8 cellular contexts compared by ENCODE assay signal in the genomic region with DNA sequence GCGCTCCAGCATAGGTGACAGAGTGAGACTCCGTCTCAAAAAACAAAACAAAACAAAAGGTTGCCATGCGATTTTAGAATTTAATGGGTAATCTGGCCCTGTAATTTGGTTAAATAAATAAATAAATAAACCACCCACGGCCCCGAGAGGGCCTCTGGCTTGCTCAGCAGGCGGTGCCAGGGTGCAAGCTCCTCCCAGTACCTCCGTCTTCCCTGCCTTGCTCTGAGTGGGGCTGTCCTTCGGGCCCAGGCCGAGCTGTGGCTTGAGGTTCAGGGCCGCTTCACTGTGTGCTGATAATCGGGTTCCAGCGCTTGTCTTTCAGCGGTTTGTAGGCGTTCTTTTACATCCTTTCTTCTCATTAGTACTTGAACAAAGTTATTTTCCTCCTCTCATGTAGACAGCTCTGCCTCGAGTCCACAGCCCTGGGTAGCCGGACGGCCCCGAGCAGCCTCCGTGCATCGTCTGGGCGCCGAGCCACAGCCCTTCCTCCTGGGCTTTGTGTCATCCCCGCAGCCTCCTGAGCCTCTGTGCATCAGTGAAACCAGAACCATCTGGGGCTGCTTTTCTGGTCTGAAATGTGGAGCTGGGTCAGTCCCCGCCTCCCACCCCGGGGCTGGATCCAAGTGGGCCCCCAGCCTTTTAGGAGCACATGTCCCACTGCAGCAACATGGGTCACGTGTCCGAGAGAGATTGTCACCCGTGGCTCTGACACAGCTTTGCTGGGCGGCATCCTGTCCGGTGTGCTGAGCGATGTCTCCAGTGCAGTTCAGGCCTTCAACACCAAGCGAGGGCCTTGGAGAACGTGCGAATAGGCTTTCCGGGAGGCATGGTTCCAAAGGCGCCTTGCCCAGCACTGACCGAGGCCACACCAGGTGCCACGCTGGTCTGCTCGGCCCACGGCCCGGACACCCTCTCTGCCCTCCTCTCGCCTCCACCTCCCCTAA.
DNase-seq lines count a peak whose midpoint lies in the region; ATAC-seq and TF ChIP-seq lines count a peak whose summit lies in the region.

No MANE protein-coding gene starts in this region.

- peaks cover 12% of the 10 kb centered on the region for H3K36me3 ChIP-seq in suprapubic skin
- H3K36me3 ChIP-seq in OCI-LY7 (ENCODE audit: insufficient read depth, low read length): peaks cover 23% of the 10 kb centered on the region

- H3K27ac Mint-ChIP-seq in activated naive CD8-positive, alpha-beta T cell treated with anti-CD3 and anti-CD28 coated beads, Interleukin-2, amount 10 ng/mL, durations not matched to agents 7 days and 5 days: peak overlapping the region; percentile 86
- H3K27ac Mint-ChIP-seq in immature natural killer cell: peak overlapping the region; percentile 17 to 95 (median 80)

- no TSS peak for BruUV-seq in OCI-LY7 (replicated peaks; lab: Mats Ljungman, UMichigan)

- POLR2A ChIA-PET in activated naive CD8-positive, alpha-beta T cell treated with anti-CD3 and anti-CD28 coated beads, Interleukin-2, amount 10 ng/mL, durations not matched to agents 7 days and 5 days (lab: Charles Lee): interaction anchor here (0.9 to 3.2 kb wide), 7 partner anchors 14 to 55 kb away, joined by 3 to 31 read pairs (median 16); no protein-coding TSS in a partner anchor
- POLR2A ChIA-PET in OCI-LY7 (lab: Charles Lee): no interaction called here

- H3K4me2 ChIP-seq in OCI-LY7 (ENCODE audit: low read length): no peak overlapping the region

- H4K20me1 ChIP-seq in OCI-LY7 (ENCODE audit: insufficient read depth, low read length): no peaks in the 10 kb centered on the region

- H3K4me1 ChIP-seq in suprapubic skin (peaks cover 20% of the 10 kb centered on the region), OCI-LY7 (ENCODE audit: insufficient read depth, low read length, poor library complexity, severe bottlenecking) (peaks cover 17% of the 10 kb centered on the region)

- CTCF ChIA-PET in OCI-LY7 (lab: Charles Lee; ENCODE audit: unreplicated experiment): interaction anchor here (0.5 to 0.7 kb wide), 2 partner anchors 62 to 81 kb away, joined by 3 read pairs; no protein-coding TSS in a partner anchor

- H3K9me3 Mint-ChIP-seq in activated naive CD8-positive, alpha-beta T cell treated with anti-CD3 and anti-CD28 coated beads, Interleukin-2, amount 10 ng/mL, durations not matched to agents 7 days and 5 days: no peaks in the 10 kb centered on the region
- H3K9me3 Mint-ChIP-seq in immature natural killer cell: no peaks in the 10 kb centered on the region

- H3K27ac ChIP-seq in suprapubic skin (peak overlapping the region; percentile 82), OCI-LY7 (ENCODE audit: low read depth, low read length, poor library complexity, severe bottlenecking) (no peak overlapping the region)

- no peaks in the 10 kb centered on the region for H3K79me2 ChIP-seq in OCI-LY7 (ENCODE audit: insufficient read depth, low read depth, low read length)

- no peak for ATAC-seq in activated naive CD8-positive, alpha-beta T cell treated with anti-CD3 and anti-CD28 coated beads, Interleukin-2, amount 10 ng/mL, durations not matched to agents 7 days and 5 days (ENCODE audit: low read depth)
- ATAC-seq in HG03571 (IDR thresholded peaks at IDR 0.05; ENCODE audit: unreplicated experiment): no peak

- TF ChIP-seq POLR2A in suprapubic skin (IDR thresholded peaks at IDR 0.05): no peak

- intact Hi-C loops in OCI-LY7 (cut with micrococcal nuclease; ENCODE audit: unreplicated experiment): no loop called here

- no peaks in the 10 kb centered on the region for H3K27me3 ChIP-seq in suprapubic skin

- no peak overlapping the region for H2AFZ ChIP-seq in OCI-LY7 (ENCODE audit: low read length)

- H3K27me3 Mint-ChIP-seq in activated naive CD8-positive, alpha-beta T cell treated with anti-CD3 and anti-CD28 coated beads, Interleukin-2, amount 10 ng/mL, durations not matched to agents 7 days and 5 days: no peaks in the 10 kb centered on the region
- H3K27me3 Mint-ChIP-seq in immature natural killer cell (ENCODE audit: low read depth in 3 of 3): peaks cover 0 to 3% (median 2%) of the 10 kb centered on the region in 3 donors

- TF ChIP-seq CTCF in suprapubic skin (IDR thresholded peaks at IDR 0.05): no peak
- no peak for TF ChIP-seq CTCF in OCI-LY7 (conservative IDR thresholded peaks at IDR 0.05; ENCODE audit: low read length)

- no peak for TF ChIP-seq EP300 in suprapubic skin (IDR thresholded peaks at IDR 0.05)

- DNase-seq in NCI-H82 (lab: John Stamatoyannopoulos, UW): peak; percentile 33
- no peak for DNase-seq in NCI-H82 treated with DMSO at 0.1 percent for 48 hours (lab: John Stamatoyannopoulos, UW; ENCODE audit: unreplicated experiment)
- peak; percentile 24 for DNase-seq in activated naive CD8-positive, alpha-beta T cell treated with anti-CD3 and anti-CD28 coated beads, Interleukin-2, amount 10 ng/mL, durations not matched to agents 7 days and 5 days
- DNase-seq in immature natural killer cell: no peak
- DNase-seq in suprapubic skin (ENCODE audit: low spot score in 2 of 2): peak; percentile 88
- no peak for DNase-seq in NK-92 treated with Interleukin-12 subunit alpha and Interleukin-12 subunit beta, amount 100 ng/mL, for 24 hours (lab: John Stamatoyannopoulos, UW)
- DNase-seq in OCI-LY7 (ENCODE audit: low spot score): no peak

- H3K9me3 ChIP-seq in suprapubic skin (no peaks in the 10 kb centered on the region), OCI-LY7 (ENCODE audit: low read length) (no peaks in the 10 kb centered on the region)

- 71% methylated on average over 42 of the region's 42 CpGs for WGBS in suprapubic skin

- H3K4me3 ChIP-seq in suprapubic skin: peak overlapping the region; percentile 52
- no peak overlapping the region for H3K4me3 ChIP-seq in OCI-LY7 (ENCODE audit: low read depth, low read length, poor library complexity, severe bottlenecking)

- peak overlapping the region; percentile 47 for H3K4me3 Mint-ChIP-seq in activated naive CD8-positive, alpha-beta T cell treated with anti-CD3 and anti-CD28 coated beads, Interleukin-2, amount 10 ng/mL, durations not matched to agents 7 days and 5 days
- H3K4me3 Mint-ChIP-seq in immature natural killer cell: peak overlapping the region; percentile 54 to 91 (median 76)

- H3K36me3 Mint-ChIP-seq in activated naive CD8-positive, alpha-beta T cell treated with anti-CD3 and anti-CD28 coated beads, Interleukin-2, amount 10 ng/mL, durations not matched to agents 7 days and 5 days: peaks cover 15% of the 10 kb centered on the region
- H3K36me3 Mint-ChIP-seq in immature natural killer cell: no peaks in the 10 kb centered on the region

- no peaks in the 10 kb centered on the region for H3K9me2 ChIP-seq in OCI-LY7 (ENCODE audit: insufficient read depth, low read length)

- H3K4me1 Mint-ChIP-seq in activated naive CD8-positive, alpha-beta T cell treated with anti-CD3 and anti-CD28 coated beads, Interleukin-2, amount 10 ng/mL, durations not matched to agents 7 days and 5 days: peaks cover 31% of the 10 kb centered on the region
- H3K4me1 Mint-ChIP-seq in immature natural killer cell: peaks cover 21 to 30% of the 10 kb centered on the region in 2 donors

Comparison
In these comparisons a context has a peak if more than half of its experiments do, and no peak if none do; other contexts are left out.
1. DNase-seq: peak in NCI-H82 (single experiment), activated naive CD8-positive, alpha-beta T cell treated with anti-CD3 and anti-CD28 coated beads, Interleukin-2, amount 10 ng/mL, durations not matched to agents 7 days and 5 days (single experiment) and suprapubic skin (2 of 2); none in NCI-H82 treated with DMSO at 0.1 percent for 48 hours (single experiment), immature natural killer cell (0 of 3), NK-92 treated with Interleukin-12 subunit alpha and Interleukin-12 subunit beta, amount 100 ng/mL, for 24 hours (single experiment) and OCI-LY7 (single experiment).